In the genomic region with DNA sequence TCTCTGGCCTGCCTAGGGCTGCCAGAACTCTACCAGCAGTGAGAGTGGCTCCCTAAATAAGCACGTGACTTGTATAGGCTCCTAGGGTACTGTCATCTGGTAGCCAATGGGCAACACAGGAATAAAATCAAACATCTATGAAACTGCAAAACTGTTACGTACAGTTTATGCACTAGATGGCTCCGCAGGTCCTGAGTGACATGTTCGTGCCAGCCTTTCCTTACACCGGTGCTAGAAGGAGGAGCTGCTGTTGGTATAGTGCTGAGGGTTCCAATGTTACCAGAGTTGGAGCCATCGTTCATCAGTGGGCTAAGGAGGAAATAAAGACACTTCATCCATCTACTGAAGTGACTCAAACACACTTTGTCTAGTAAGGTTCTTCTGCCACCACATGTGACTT, we compare ENCODE assay signal across 10 cellular contexts.
DNase-seq lines count a peak whose midpoint lies in the region; ATAC-seq and TF ChIP-seq lines count a peak whose summit lies in the region.
"Had no signal": no experiment of that assay in that cellular context is flagged by ENCODE, and none has a peak within 500 bp of the region (broad histone marks: within the 10 kb centered on the region; RNA-seq: fewer than 3 reads in every experiment).

No MANE protein-coding gene starts in this region.

- peak; percentile 49 to 57 for ATAC-seq in activated T-cell treated with anti-CD3 and anti-CD28 coated beads, Interleukin-2, amount 50 U/mL, for 72 hours (replicated peaks in 1 of 2)
- ATAC-seq in GM18498 (IDR thresholded peaks at IDR 0.05; ENCODE audit: unreplicated experiment): no peak

- no peak overlapping the region for H3K27ac ChIP-seq in esophagus muscularis mucosa (replicated peaks in 1 of 4)

- peaks cover 38 to 91% (median 73%) of the 10 kb centered on the region in 4 donors for H3K36me3 ChIP-seq in esophagus muscularis mucosa

- H3K27ac Mint-ChIP-seq in activated T-cell treated with anti-CD3 and anti-CD28 coated beads, Interleukin-2, amount 50 U/mL, for 72 hours: no peak overlapping the region
- H3K27ac Mint-ChIP-seq in chondrocyte (ENCODE audit: unreplicated experiment): no peak overlapping the region

- TF ChIP-seq CTCF in chondrocyte (IDR thresholded peaks at IDR 0.05): peak; percentile 58
- TF ChIP-seq CTCF in esophagus muscularis mucosa (IDR thresholded peaks at IDR 0.05): no peak

- intact Hi-C loops in esophagus muscularis mucosa (cut with DNase I): no loop called here

- no peaks in the 10 kb centered on the region for H3K27me3 ChIP-seq in esophagus muscularis mucosa

- peaks cover 2 to 16% of the 10 kb centered on the region in 2 donors for H3K36me3 Mint-ChIP-seq in activated T-cell treated with anti-CD3 and anti-CD28 coated beads, Interleukin-2, amount 50 U/mL, for 72 hours (ENCODE audit: insufficient read depth in 2 of 2)
- peaks cover 19% of the 10 kb centered on the region for H3K36me3 Mint-ChIP-seq in chondrocyte (ENCODE audit: low read depth)

- no peak for DNase-seq in activated T-cell treated with anti-CD3 and anti-CD28 coated beads, Interleukin-2, amount 50 U/mL, for 72 hours
- no peak for DNase-seq in activated T-cell treated with anti-CD3 and anti-CD28 coated beads, Interleukin-2, amount 50 U/mL, for 1 hour
- DNase-seq in NCI-H2196 treated with DMSO at 0.1 percent for 48 hours (lab: John Stamatoyannopoulos, UW; ENCODE audit: unreplicated experiment) (peak; percentile 22), chondrocyte (ENCODE audit: low spot score) (no peak), renal cortical epithelial cell (ENCODE audit: low read depth) (peak; percentile 27), esophagus muscularis mucosa (ENCODE audit: extremely low spot score) (no peak)
- DNase-seq in activated CD8-positive, alpha-beta memory T cell treated with anti-CD3 and anti-CD28 coated beads, Interleukin-2, amount 50 U/mL, for 48 hours: no peak
- DNase-seq: kidney had no signal

- no peak for TF ChIP-seq EP300 in esophagus muscularis mucosa (IDR thresholded peaks at IDR 0.05)

- H3K9me3 Mint-ChIP-seq in activated T-cell treated with anti-CD3 and anti-CD28 coated beads, Interleukin-2, amount 50 U/mL, for 72 hours: no peaks in the 10 kb centered on the region
- H3K9me3 Mint-ChIP-seq in chondrocyte (ENCODE audit: low read depth): no peaks in the 10 kb centered on the region
- H3K9me3 Mint-ChIP-seq: central memory CD8-positive, alpha-beta T cell had no signal

- H3K4me3 Mint-ChIP-seq in activated T-cell treated with anti-CD3 and anti-CD28 coated beads, Interleukin-2, amount 50 U/mL, for 72 hours: no peak overlapping the region
- H3K4me3 Mint-ChIP-seq in chondrocyte (ENCODE audit: unreplicated experiment): no peak overlapping the region
- H3K4me3 Mint-ChIP-seq: central memory CD8-positive, alpha-beta T cell had no signal

- peaks cover 17% of the 10 kb centered on the region for H3K4me1 Mint-ChIP-seq in activated T-cell treated with anti-CD3 and anti-CD28 coated beads, Interleukin-2, amount 50 U/mL, for 72 hours (ENCODE audit: low read depth)
- no peaks in the 10 kb centered on the region for H3K4me1 Mint-ChIP-seq in chondrocyte (ENCODE audit: low read depth)

- peaks cover 0 to 18% (median 12%) of the 10 kb centered on the region in 4 donors for H3K4me1 ChIP-seq in esophagus muscularis mucosa

- no peaks in the 10 kb centered on the region for H3K27me3 Mint-ChIP-seq in activated T-cell treated with anti-CD3 and anti-CD28 coated beads, Interleukin-2, amount 50 U/mL, for 72 hours (ENCODE audit: low read depth)
- H3K27me3 Mint-ChIP-seq in chondrocyte (ENCODE audit: low read depth): no peaks in the 10 kb centered on the region
- H3K27me3 Mint-ChIP-seq: central memory CD8-positive, alpha-beta T cell had no signal

- no peak for TF ChIP-seq POLR2A in esophagus muscularis mucosa (IDR thresholded peaks at IDR 0.05; ENCODE audit: low read depth)

- no peak overlapping the region for H3K4me3 ChIP-seq in esophagus muscularis mucosa

- no peaks in the 10 kb centered on the region for H3K9me3 ChIP-seq in esophagus muscularis mucosa

- 39% methylated on average over 6 of the region's 6 CpGs for WGBS in esophagus muscularis mucosa

Comparison
In these comparisons a context has a peak if more than half of its experiments do, and no peak if none do; other contexts are left out.
1. DNase-seq: peak in NCI-H2196 treated with DMSO at 0.1 percent for 48 hours (single experiment) and renal cortical epithelial cell (single experiment); none in activated T-cell treated with anti-CD3 and anti-CD28 coated beads, Interleukin-2, amount 50 U/mL, for 72 hours (0 of 2), activated T-cell treated with anti-CD3 and anti-CD28 coated beads, Interleukin-2, amount 50 U/mL, for 1 hour (single experiment), chondrocyte (single experiment), esophagus muscularis mucosa (single experiment) and activated CD8-positive, alpha-beta memory T cell treated with anti-CD3 and anti-CD28 coated beads, Interleukin-2, amount 50 U/mL, for 48 hours (single experiment).